ENCODE assay signal across 29 cellular contexts in the genomic region with DNA sequence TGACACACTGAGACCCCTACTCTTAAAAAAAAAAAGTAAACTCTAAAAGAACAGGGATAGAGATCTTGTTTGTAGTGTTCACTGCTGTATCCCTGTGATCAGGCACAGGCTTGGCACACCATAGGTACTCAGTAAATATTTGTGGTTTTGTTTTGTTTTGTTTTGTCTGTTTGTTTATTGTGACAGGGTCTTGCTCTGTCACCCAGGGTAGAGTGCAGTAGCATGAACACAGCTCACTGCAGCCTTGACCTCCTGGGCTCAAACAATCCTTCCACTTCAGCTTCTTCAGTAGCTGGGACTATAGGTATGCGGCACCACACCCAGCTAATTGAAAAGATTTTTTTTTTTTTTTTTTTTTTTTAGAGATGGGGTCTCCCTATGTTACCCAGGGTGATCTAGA. TPM values are rescaled to one million over a fixed set of nuclear protein-coding genes. Genes with fewer than 3 reads are reported as not detected.
"Had no signal": no experiment of that assay in that cellular context is flagged by ENCODE, and none has a peak within 500 bp of the region (broad histone marks: within the 10 kb centered on the region; RNA-seq: fewer than 3 reads in every experiment).

No MANE protein-coding gene starts in this region.

- ATAC-seq: stimulated activated effector memory CD8-positive, alpha-beta T cell treated with anti-CD3 and anti-CD28 coated beads, Interleukin-12 subunit alpha, Interleukin-12 subunit beta, amount 100 ng/mL, for 72 hours; stimulated activated memory B cell treated with anti-CD40 and anti-IgM and Interleukin-4, amounts not matched to agents 10 μg/mL and 1 μg/mL and 100 μg/mL, for 72 hours; stimulated activated naive B cell treated with anti-CD40 and anti-IgM and Interleukin-4, amounts not matched to agents 10 μg/mL and 1 μg/mL and 100 μg/mL, for 72 hours; stimulated activated naive CD8-positive, alpha-beta T cell treated with anti-CD3 and anti-CD28 coated beads, Interleukin-15, amount 100 ng/mL, for 72 hours; stimulated activated naive CD8-positive, alpha-beta T cell treated with anti-CD3 and anti-CD28 coated beads, Interleukin-15, Interleukin-2, amounts not matched to agents 100 U/mL and 50 U/mL, for 24 hours; upper lobe of right lung had no signal

- H3K9me3 ChIP-seq: stomach, suprapubic skin, testis, thoracic aorta, thyroid gland, tibial artery, tibial nerve, transverse colon, upper lobe of left lung, upper lobe of right lung, uterus, vagina had no signal

- H3K9me3 Mint-ChIP-seq: stimulated activated effector memory CD8-positive, alpha-beta T cell treated with anti-CD3 and anti-CD28 coated beads, Interleukin-12 subunit alpha, Interleukin-12 subunit beta, amount 100 ng/mL, for 72 hours; stimulated activated memory B cell treated with anti-CD40 and anti-IgM and Interleukin-4, amounts not matched to agents 10 μg/mL and 1 μg/mL and 100 μg/mL, for 72 hours; stimulated activated naive CD8-positive, alpha-beta T cell treated with anti-CD3 and anti-CD28 coated beads, Interleukin-15, amount 100 ng/mL, for 72 hours; stimulated activated naive CD8-positive, alpha-beta T cell treated with anti-CD3 and anti-CD28 coated beads, Interleukin-15, Interleukin-2, amounts not matched to agents 100 ng/mL and 50 ng/mL, for 24 hours; type B pancreatic cell had no signal

- H3K4me3 ChIP-seq: stomach, suprapubic skin, testis, thoracic aorta, thyroid gland, tibial artery, tibial nerve, transverse colon, upper lobe of left lung, upper lobe of right lung, uterus, vagina had no signal

- H3K27me3 Mint-ChIP-seq: stimulated activated memory B cell treated with anti-CD40 and anti-IgM and Interleukin-4, amounts not matched to agents 10 μg/mL and 1 μg/mL and 100 μg/mL, for 72 hours; stimulated activated naive B cell treated with anti-CD40 and anti-IgM and Interleukin-4, amounts not matched to agents 10 μg/mL and 1 μg/mL and 100 μg/mL, for 72 hours; stimulated activated naive CD8-positive, alpha-beta T cell treated with anti-CD3 and anti-CD28 coated beads, Interleukin-15, Interleukin-2, amounts not matched to agents 100 ng/mL and 50 ng/mL, for 24 hours; type B pancreatic cell had no signal

- H3K4me3 Mint-ChIP-seq: stimulated activated effector memory CD8-positive, alpha-beta T cell treated with anti-CD3 and anti-CD28 coated beads, Interleukin-12 subunit alpha, Interleukin-12 subunit beta, amount 100 ng/mL, for 72 hours; stimulated activated memory B cell treated with anti-CD40 and anti-IgM and Interleukin-4, amounts not matched to agents 10 μg/mL and 1 μg/mL and 100 μg/mL, for 72 hours; stimulated activated naive B cell treated with anti-CD40 and anti-IgM and Interleukin-4, amounts not matched to agents 10 μg/mL and 1 μg/mL and 100 μg/mL, for 72 hours; stimulated activated naive CD8-positive, alpha-beta T cell treated with anti-CD3 and anti-CD28 coated beads, Interleukin-15, amount 100 ng/mL, for 72 hours; stimulated activated naive CD8-positive, alpha-beta T cell treated with anti-CD3 and anti-CD28 coated beads, Interleukin-15, Interleukin-2, amounts not matched to agents 100 ng/mL and 50 ng/mL, for 24 hours; type B pancreatic cell had no signal

- H3K4me1 Mint-ChIP-seq: stimulated activated effector memory CD8-positive, alpha-beta T cell treated with anti-CD3 and anti-CD28 coated beads, Interleukin-12 subunit alpha, Interleukin-12 subunit beta, amount 100 ng/mL, for 72 hours; stimulated activated memory B cell treated with anti-CD40 and anti-IgM and Interleukin-4, amounts not matched to agents 10 μg/mL and 1 μg/mL and 100 μg/mL, for 72 hours had no signal

- H3K36me3 Mint-ChIP-seq: stimulated activated effector memory CD8-positive, alpha-beta T cell treated with anti-CD3 and anti-CD28 coated beads, Interleukin-12 subunit alpha, Interleukin-12 subunit beta, amount 100 ng/mL, for 72 hours; stimulated activated memory B cell treated with anti-CD40 and anti-IgM and Interleukin-4, amounts not matched to agents 10 μg/mL and 1 μg/mL and 100 μg/mL, for 72 hours; stimulated activated naive B cell treated with anti-CD40 and anti-IgM and Interleukin-4, amounts not matched to agents 10 μg/mL and 1 μg/mL and 100 μg/mL, for 72 hours; type B pancreatic cell had no signal

- H3K27ac Mint-ChIP-seq: stimulated activated effector memory CD8-positive, alpha-beta T cell treated with anti-CD3 and anti-CD28 coated beads, Interleukin-12 subunit alpha, Interleukin-12 subunit beta, amount 100 ng/mL, for 72 hours; stimulated activated memory B cell treated with anti-CD40 and anti-IgM and Interleukin-4, amounts not matched to agents 10 μg/mL and 1 μg/mL and 100 μg/mL, for 72 hours; stimulated activated naive B cell treated with anti-CD40 and anti-IgM and Interleukin-4, amounts not matched to agents 10 μg/mL and 1 μg/mL and 100 μg/mL, for 72 hours; stimulated activated naive CD8-positive, alpha-beta T cell treated with anti-CD3 and anti-CD28 coated beads, Interleukin-15, amount 100 ng/mL, for 72 hours; stimulated activated naive CD8-positive, alpha-beta T cell treated with anti-CD3 and anti-CD28 coated beads, Interleukin-15, Interleukin-2, amounts not matched to agents 100 ng/mL and 50 ng/mL, for 24 hours; type B pancreatic cell had no signal

- H3K36me3 ChIP-seq: suprapubic skin, thoracic aorta, thyroid gland, tibial artery, transverse colon, upper lobe of right lung, uterus, vagina had no signal

- H3K27me3 ChIP-seq: suprapubic skin, testis, thyroid gland, tibial artery, tibial nerve, upper lobe of left lung, upper lobe of right lung, uterus, vagina had no signal

- FAIRE-seq: urothelium cell line had no signal

- H3K27ac ChIP-seq: stomach, suprapubic skin, testis, thoracic aorta, thyroid gland, tibial artery, tibial nerve, transverse colon, upper lobe of left lung, upper lobe of right lung, uterus, vagina had no signal

- DNase-seq: stimulated activated CD4-positive, alpha-beta T cell treated with anti-CD3 and anti-CD28 coated beads, Interleukin-2, amount 100 ng/mL, for 48 hours; stimulated activated CD4-positive, alpha-beta T cell treated with anti-CD3 and anti-CD28 coated beads, Interleukin-4, amount 100 ng/mL, for 1 hour; stimulated activated CD4-positive, alpha-beta T cell treated with anti-CD3 and anti-CD28 coated beads, Interleukin-4, amount 100 ng/mL, for 24 hours; stimulated activated CD4-positive, alpha-beta T cell treated with anti-CD3 and anti-CD28 coated beads, Interleukin-4, amount 100 ng/mL, for 4 hours; stimulated activated CD8-positive, alpha-beta memory T cell treated with anti-CD3 and anti-CD28 coated beads, Interleukin-4, amount 100 ng/mL, for 48 hours; stimulated activated naive B cell treated with anti-CD40 and anti-IgM and Interleukin-4, amounts not matched to agents 10 μg/mL and 1 μg/mL and 100 μg/mL, for 72 hours; stimulated activated naive CD4-positive, alpha-beta T cell; stimulated activated naive CD4-positive, alpha-beta T cell treated with Interleukin-2 at 50 U/mL for 16 hours; stimulated activated naive CD8-positive, alpha-beta T cell treated with anti-CD3 and anti-CD28 coated beads, Interleukin-15, amount 100 ng/mL, for 72 hours; stimulated activated naive CD8-positive, alpha-beta T cell treated with anti-CD3 and anti-CD28 coated beads, Interleukin-15, Interleukin-2, amounts not matched to agents 100 U/mL and 50 U/mL, for 24 hours; stomach; testis; thyroid gland; tibial artery; transverse colon; trophoblast cell; upper lobe of left lung; upper lobe of right lung; uterus had no signal

- H3K4me1 ChIP-seq: uterus had no signal

RNA-seq across cellular contexts. Expression of gene MFSD2B, which starts 43.1 kb away (rescaled TPM):
- total RNA-seq: stomach, subcutaneous adipose tissue, thyroid gland, vagina had no signal
